1 cellular context compared by ENCODE assay signal in the genomic region with DNA sequence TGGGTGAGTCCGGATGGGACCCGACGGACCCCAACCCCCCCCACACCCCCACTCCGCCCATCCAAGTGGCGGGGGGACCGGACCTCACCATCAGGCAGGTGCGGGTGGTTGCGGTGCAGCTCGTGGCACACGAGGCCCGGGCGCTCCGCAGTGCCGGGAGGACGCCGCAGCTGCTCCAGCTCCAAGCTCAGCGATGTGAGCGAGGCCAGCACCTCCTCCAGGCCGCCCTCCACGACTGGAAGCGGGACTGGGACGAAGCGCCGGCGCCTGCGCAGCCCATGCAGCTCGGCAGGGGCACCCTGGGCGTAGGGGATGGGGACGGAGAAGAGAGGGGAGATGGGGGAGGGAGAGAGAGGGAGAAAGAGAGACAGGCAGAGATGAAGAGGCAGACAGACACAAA.
TF ChIP-seq lines count a peak whose summit lies in the region.

No MANE protein-coding gene starts in this region.

TF ChIP-seq in WTC11, 78 proteins besides CTCF, POLR2A, EP300 and RAD21:
- TF ChIP-seq ARID4B (CRISPR knock-in tag; IDR thresholded peaks at IDR 0.05; ENCODE audit: borderline replicate concordance), result no peak
- no peak for TF ChIP-seq GRHL2 (CRISPR knock-in tag; IDR thresholded peaks at IDR 0.05; ENCODE audit: insufficient replicate concordance, severe bottlenecking)
- TF ChIP-seq ZNF416 (CRISPR knock-in tag; IDR thresholded peaks at IDR 0.05), result no peak
- peak; percentile 58; the same call in 1 of the 2 replicates for TF ChIP-seq ETV6 (CRISPR knock-in tag; IDR thresholded peaks at IDR 0.05)
- TF ChIP-seq NR1H2 (CRISPR knock-in tag; IDR thresholded peaks at IDR 0.05), result no peak
- TF ChIP-seq HMGXB4 (CRISPR knock-in tag; IDR thresholded peaks at IDR 0.05), result peak; percentile 66; the same call in 1 of the 2 replicates
- TF ChIP-seq ZNF121 (CRISPR knock-in tag; IDR thresholded peaks at IDR 0.05), result 0 out of 2 replicates have a peak, but pooled peaks have one; percentile 26
- TF ChIP-seq GTF2I (CRISPR knock-in tag; conservative IDR thresholded peaks at IDR 0.05), result peak; percentile 63; the same call in 1 of the 2 replicates
- TF ChIP-seq, protein P1, sequence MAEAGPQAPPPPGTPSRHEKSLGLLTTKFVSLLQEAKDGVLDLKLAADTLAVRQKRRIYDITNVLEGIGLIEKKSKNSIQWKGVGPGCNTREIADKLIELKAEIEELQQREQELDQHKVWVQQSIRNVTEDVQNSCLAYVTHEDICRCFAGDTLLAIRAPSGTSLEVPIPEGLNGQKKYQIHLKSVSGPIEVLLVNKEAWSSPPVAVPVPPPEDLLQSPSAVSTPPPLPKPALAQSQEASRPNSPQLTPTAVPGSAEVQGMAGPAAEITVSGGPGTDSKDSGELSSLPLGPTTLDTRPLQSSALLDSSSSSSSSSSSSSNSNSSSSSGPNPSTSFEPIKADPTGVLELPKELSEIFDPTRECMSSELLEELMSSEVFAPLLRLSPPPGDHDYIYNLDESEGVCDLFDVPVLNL (CRISPR knock-in tag; IDR thresholded peaks at IDR 0.05; ENCODE audit: borderline replicate concordance, low read depth), result no peak
- no peak for TF ChIP-seq ZMAT4 (CRISPR knock-in tag; IDR thresholded peaks at IDR 0.05)
- TF ChIP-seq, protein P2, sequence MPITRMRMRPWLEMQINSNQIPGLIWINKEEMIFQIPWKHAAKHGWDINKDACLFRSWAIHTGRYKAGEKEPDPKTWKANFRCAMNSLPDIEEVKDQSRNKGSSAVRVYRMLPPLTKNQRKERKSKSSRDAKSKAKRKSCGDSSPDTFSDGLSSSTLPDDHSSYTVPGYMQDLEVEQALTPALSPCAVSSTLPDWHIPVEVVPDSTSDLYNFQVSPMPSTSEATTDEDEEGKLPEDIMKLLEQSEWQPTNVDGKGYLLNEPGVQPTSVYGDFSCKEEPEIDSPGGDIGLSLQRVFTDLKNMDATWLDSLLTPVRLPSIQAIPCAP (CRISPR knock-in tag; IDR thresholded peaks at IDR 0.05), result no peak
- 0 out of 2 replicates have a peak, but pooled peaks have one; percentile 22 for TF ChIP-seq SP1 (CRISPR knock-in tag; conservative IDR thresholded peaks at IDR 0.05)
- TF ChIP-seq NR2C2 (CRISPR knock-in tag; IDR thresholded peaks at IDR 0.05), result peak; percentile 64; the same call in 1 of the 2 replicates
- peak; percentile 72; the same call in 1 of the 2 replicates for TF ChIP-seq FOXP4 (CRISPR knock-in tag; IDR thresholded peaks at IDR 0.05)
- TF ChIP-seq NFATC4 (CRISPR knock-in tag; IDR thresholded peaks at IDR 0.05), result no peak
- TF ChIP-seq TP53 (CRISPR knock-in tag; IDR thresholded peaks at IDR 0.05), result no peak
- TF ChIP-seq ERG (CRISPR knock-in tag; IDR thresholded peaks at IDR 0.05), result no peak
- 0 out of 2 replicates have a peak, but pooled peaks have one; percentile 32 for TF ChIP-seq CBFB (CRISPR knock-in tag; IDR thresholded peaks at IDR 0.05; ENCODE audit: low read depth)
- no peak for TF ChIP-seq ZNF232 (CRISPR knock-in tag; IDR thresholded peaks at IDR 0.05)
- no peak for TF ChIP-seq ZNF219 (CRISPR knock-in tag; IDR thresholded peaks at IDR 0.05; ENCODE audit: borderline replicate concordance)
- TF ChIP-seq MAX (CRISPR knock-in tag; IDR thresholded peaks at IDR 0.05), result peak; percentile 73; the same call in 1 of the 2 replicates
- no peak for TF ChIP-seq CREB1 (CRISPR knock-in tag; IDR thresholded peaks at IDR 0.05)
- no peak for TF ChIP-seq CREM (CRISPR knock-in tag; IDR thresholded peaks at IDR 0.05)
- peak; percentile 59 for TF ChIP-seq FOXP1 (CRISPR knock-in tag; IDR thresholded peaks at IDR 0.05; ENCODE audit: borderline replicate concordance)
- TF ChIP-seq, protein P3, sequence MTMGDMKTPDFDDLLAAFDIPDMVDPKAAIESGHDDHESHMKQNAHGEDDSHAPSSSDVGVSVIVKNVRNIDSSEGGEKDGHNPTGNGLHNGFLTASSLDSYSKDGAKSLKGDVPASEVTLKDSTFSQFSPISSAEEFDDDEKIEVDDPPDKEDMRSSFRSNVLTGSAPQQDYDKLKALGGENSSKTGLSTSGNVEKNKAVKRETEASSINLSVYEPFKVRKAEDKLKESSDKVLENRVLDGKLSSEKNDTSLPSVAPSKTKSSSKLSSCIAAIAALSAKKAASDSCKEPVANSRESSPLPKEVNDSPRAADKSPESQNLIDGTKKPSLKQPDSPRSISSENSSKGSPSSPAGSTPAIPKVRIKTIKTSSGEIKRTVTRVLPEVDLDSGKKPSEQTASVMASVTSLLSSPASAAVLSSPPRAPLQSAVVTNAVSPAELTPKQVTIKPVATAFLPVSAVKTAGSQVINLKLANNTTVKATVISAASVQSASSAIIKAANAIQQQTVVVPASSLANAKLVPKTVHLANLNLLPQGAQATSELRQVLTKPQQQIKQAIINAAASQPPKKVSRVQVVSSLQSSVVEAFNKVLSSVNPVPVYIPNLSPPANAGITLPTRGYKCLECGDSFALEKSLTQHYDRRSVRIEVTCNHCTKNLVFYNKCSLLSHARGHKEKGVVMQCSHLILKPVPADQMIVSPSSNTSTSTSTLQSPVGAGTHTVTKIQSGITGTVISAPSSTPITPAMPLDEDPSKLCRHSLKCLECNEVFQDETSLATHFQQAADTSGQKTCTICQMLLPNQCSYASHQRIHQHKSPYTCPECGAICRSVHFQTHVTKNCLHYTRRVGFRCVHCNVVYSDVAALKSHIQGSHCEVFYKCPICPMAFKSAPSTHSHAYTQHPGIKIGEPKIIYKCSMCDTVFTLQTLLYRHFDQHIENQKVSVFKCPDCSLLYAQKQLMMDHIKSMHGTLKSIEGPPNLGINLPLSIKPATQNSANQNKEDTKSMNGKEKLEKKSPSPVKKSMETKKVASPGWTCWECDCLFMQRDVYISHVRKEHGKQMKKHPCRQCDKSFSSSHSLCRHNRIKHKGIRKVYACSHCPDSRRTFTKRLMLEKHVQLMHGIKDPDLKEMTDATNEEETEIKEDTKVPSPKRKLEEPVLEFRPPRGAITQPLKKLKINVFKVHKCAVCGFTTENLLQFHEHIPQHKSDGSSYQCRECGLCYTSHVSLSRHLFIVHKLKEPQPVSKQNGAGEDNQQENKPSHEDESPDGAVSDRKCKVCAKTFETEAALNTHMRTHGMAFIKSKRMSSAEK (CRISPR knock-in tag; IDR thresholded peaks at IDR 0.05; ENCODE audit: borderline replicate concordance), result no peak
